In genomic region chr7:27662490-27663205, GRCh38 we compare ENCODE assay signal across 8 cellular contexts. TPM values are rescaled to one million over a fixed set of nuclear protein-coding genes. Genes with fewer than 3 reads are reported as not detected.
DNase-seq lines count a peak whose midpoint lies in the region; ATAC-seq and TF ChIP-seq lines count a peak whose summit lies in the region.

Gene HIBADH, minus strand, starts transcription at chr7:27662883. Its CDS starts 95 bp downstream, at chr7:27662788.

- no peaks in the 10 kb centered on the region for H3K9me3 Mint-ChIP-seq in activated T-cell treated with anti-CD3 and anti-CD28 coated beads, Interleukin-2, amount 50 U/mL, for 24 hours

- TF ChIP-seq CTCF in epithelial cell of proximal tubule (conservative IDR thresholded peaks at IDR 0.05; ENCODE audit: low read depth, low read length): peak; percentile 4

- DNase-seq in DMS53 (lab: John Stamatoyannopoulos, UW) (peak; percentile 100), KBM-7 (peak; percentile 98), epithelial cell of proximal tubule (ENCODE audit: low read depth) (peak; percentile 95), mucosa of gallbladder (ENCODE audit: low spot score) (peak; percentile 99)
- peak; percentile 95 for DNase-seq in activated T-cell treated with anti-CD3 and anti-CD28 coated beads, Interleukin-2, amount 50 U/mL, for 24 hours
- DNase-seq in stimulated activated CD8-positive, alpha-beta memory T cell treated with anti-CD3 and anti-CD28 coated beads, Interleukin-4, amount 100 ng/mL, for 4 hours (ENCODE audit: low read depth in 2 of 2, low spot score in 1 of 2): peak; percentile 87 to 94

- H3K27me3 Mint-ChIP-seq in activated T-cell treated with anti-CD3 and anti-CD28 coated beads, Interleukin-2, amount 50 U/mL, for 24 hours: no peaks in the 10 kb centered on the region

- in situ Hi-C loops in KBM-7 (cut with MboI; ENCODE audit: low pct_unique_long_range_greater_than_20kb, low sequenced_read_pairs): no loop called here

- H3K4me3 Mint-ChIP-seq in activated T-cell treated with anti-CD3 and anti-CD28 coated beads, Interleukin-2, amount 50 U/mL, for 24 hours: peak within 1 kb of the TSS; percentile 85

- peaks cover 22% of the 10 kb centered on the region for H3K4me1 Mint-ChIP-seq in activated T-cell treated with anti-CD3 and anti-CD28 coated beads, Interleukin-2, amount 50 U/mL, for 24 hours (ENCODE audit: low read depth)

- peak; percentile 99 for ATAC-seq in GM21717 (IDR thresholded peaks at IDR 0.05; ENCODE audit: unreplicated experiment)

- peaks cover 9% of the 10 kb centered on the region for H3K36me3 Mint-ChIP-seq in activated T-cell treated with anti-CD3 and anti-CD28 coated beads, Interleukin-2, amount 50 U/mL, for 24 hours (ENCODE audit: low read depth)

- peak within 1 kb of the TSS; percentile 91 for H3K4me3 ChIP-seq in epithelial cell of proximal tubule (ENCODE audit: low read depth, low read length)

- peak within 1 kb of the TSS; percentile 87 for H3K27ac Mint-ChIP-seq in activated T-cell treated with anti-CD3 and anti-CD28 coated beads, Interleukin-2, amount 50 U/mL, for 24 hours

TF ChIP-seq in PFSK-1, 5 proteins besides CTCF, POLR2A, EP300 and RAD21:
- peak; percentile 90; the same call in 1 of the 2 replicates for TF ChIP-seq SIN3A (IDR thresholded peaks at IDR 0.05; ENCODE audit: borderline replicate concordance, insufficient read depth, low read length)
- 0 out of 4 replicates have a peak, but pooled peaks of 1 of the 2 experiments have one; percentile 33 for TF ChIP-seq REST (IDR thresholded peaks at IDR 0.05; ENCODE audit: insufficient read depth in 1 of 2, low read depth in 2 of 2, low read length in 2 of 2)
- peak; percentile 81 for TF ChIP-seq POLR2AphosphoS5 (IDR thresholded peaks at IDR 0.05; ENCODE audit: low read depth, low read length)
- 0 out of 2 replicates have a peak, but pooled peaks have one; percentile 66 for TF ChIP-seq TAF1 (IDR thresholded peaks at IDR 0.05; ENCODE audit: borderline replicate concordance, insufficient read depth, low read length)
- TF ChIP-seq FOXP2 (optimal IDR thresholded peaks at IDR 0.05; ENCODE audit: borderline replicate concordance, extremely low read depth, extremely low read length, insufficient read depth): peak; percentile 98

RNA-seq across cellular contexts. Expression of gene HIBADH, which starts in this region (rescaled TPM):
- 17.5 TPM for polyA plus RNA-seq in PFSK-1 (2012; ENCODE audit: insufficient read length, low read depth)
- 43.0 and 49.5 TPM in 2 replicates for total RNA-seq in epithelial cell of proximal tubule
- 53.0 TPM for total RNA-seq in mucosa of gallbladder

Comparison
In these comparisons a context has a peak if more than half of its experiments do, and no peak if none do; other contexts are left out.
1. Peak in every context shown above with its lines: DNase-seq, ATAC-seq and H3K4me3 ChIP-seq.